Comparison of ENCODE assay signal across 9 cellular contexts in genomic region chr14:95496690-95497241, GRCh38. TPM values are rescaled to one million over a fixed set of nuclear protein-coding genes. Genes with fewer than 3 reads are reported as not detected.
DNase-seq lines count a peak whose midpoint lies in the region; ATAC-seq and TF ChIP-seq lines count a peak whose summit lies in the region.
"Had no signal": no experiment of that assay in that cellular context is flagged by ENCODE, and none has a peak within 500 bp of the region (broad histone marks: within the 10 kb centered on the region; RNA-seq: fewer than 3 reads in every experiment).

No MANE protein-coding gene starts in this region.

- no peaks in the 10 kb centered on the region for H3K27me3 ChIP-seq in upper lobe of right lung

- no peaks in the 10 kb centered on the region for H3K9me3 ChIP-seq in upper lobe of right lung

- DNase-seq in activated naive CD4-positive, alpha-beta T cell treated with Interleukin-2 at 50 U/mL for 16 hours, result no peak
- peak; percentile 86 for DNase-seq in astrocyte of the spinal cord (ENCODE audit: low read depth, low spot score)
- no peak for DNase-seq in memory B cell (ENCODE audit: low spot score in 2 of 2)
- no peak for DNase-seq in upper lobe of right lung
- DNase-seq in inferior parietal cortex (ENCODE audit: extremely low spot score), result no peak
- no peak for DNase-seq in GM13976 (ENCODE audit: low spot score)
- DNase-seq: DMS153 had no signal

- H3K4me1 ChIP-seq in upper lobe of right lung, result peaks cover 26% of the 10 kb centered on the region

- H3K36me3 ChIP-seq in upper lobe of right lung, result no peaks in the 10 kb centered on the region

- no peaks in the 10 kb centered on the region for H3K27me3 Mint-ChIP-seq in activated naive CD4-positive, alpha-beta T cell treated with anti-CD3 and anti-CD28 coated beads, Interleukin-2, amount 50 U/mL, for 24 hours
- no peaks in the 10 kb centered on the region for H3K27me3 Mint-ChIP-seq in memory B cell

- H3K4me3 ChIP-seq in astrocyte of the spinal cord (ENCODE audit: low read depth, low read length) (no peak overlapping the region), upper lobe of right lung (no peak overlapping the region)

- TF ChIP-seq CTCF in astrocyte of the spinal cord (IDR thresholded peaks at IDR 0.05; ENCODE audit: low read depth, low read length), result no peak
- TF ChIP-seq CTCF in upper lobe of right lung (IDR thresholded peaks at IDR 0.05), result no peak
- no peak for TF ChIP-seq CTCF in GM13976 (IDR thresholded peaks at IDR 0.05; ENCODE audit: borderline replicate concordance, control extremely low read depth, extremely low read depth, insufficient read depth, missing control alignments)

- peaks cover 63% of the 10 kb centered on the region for H3K4me1 Mint-ChIP-seq in activated naive CD4-positive, alpha-beta T cell treated with anti-CD3 and anti-CD28 coated beads, Interleukin-2, amount 50 U/mL, for 24 hours
- peaks cover 59% of the 10 kb centered on the region for H3K4me1 Mint-ChIP-seq in memory B cell

- H3K36me3 Mint-ChIP-seq in activated naive CD4-positive, alpha-beta T cell treated with anti-CD3 and anti-CD28 coated beads, Interleukin-2, amount 50 U/mL, for 24 hours, result peaks cover 5% of the 10 kb centered on the region
- peaks cover 18% of the 10 kb centered on the region for H3K36me3 Mint-ChIP-seq in memory B cell

- no peak for ATAC-seq in memory B cell (ENCODE audit: low read depth)
- ATAC-seq in upper lobe of right lung, result peak; percentile 8
- no peak for ATAC-seq in HG03159 (IDR thresholded peaks at IDR 0.05; ENCODE audit: unreplicated experiment)

- no peak overlapping the region for H3K27ac ChIP-seq in upper lobe of right lung

- peak overlapping the region; percentile 75 for H3K27ac Mint-ChIP-seq in activated naive CD4-positive, alpha-beta T cell treated with anti-CD3 and anti-CD28 coated beads, Interleukin-2, amount 50 U/mL, for 24 hours
- H3K27ac Mint-ChIP-seq in memory B cell, result peak overlapping the region; percentile 99

- H3K4me3 Mint-ChIP-seq in activated naive CD4-positive, alpha-beta T cell treated with anti-CD3 and anti-CD28 coated beads, Interleukin-2, amount 50 U/mL, for 24 hours, result no peak overlapping the region
- H3K4me3 Mint-ChIP-seq in memory B cell, result peak overlapping the region; percentile 74

- in situ Hi-C loops in astrocyte of the spinal cord (cut with HindIII; ENCODE audit: low sequenced_read_pairs) (no loop called here), GM13976 (cut with MboI; ENCODE audit: low sequenced_read_pairs, unreplicated experiment) (no loop called here)

- intact Hi-C loops in upper lobe of right lung (cut with DNase I), result no loop called here

- no peaks in the 10 kb centered on the region for H3K9me3 Mint-ChIP-seq in activated naive CD4-positive, alpha-beta T cell treated with anti-CD3 and anti-CD28 coated beads, Interleukin-2, amount 50 U/mL, for 24 hours
- no peaks in the 10 kb centered on the region for H3K9me3 Mint-ChIP-seq in memory B cell

RNA-seq across cellular contexts. Expression of gene SYNE3, which starts 19.7 kb away (rescaled TPM):
- 19.3 TPM for total RNA-seq in upper lobe of right lung

RNA-seq across cellular contexts. Expression of gene GLRX5, which starts 38.1 kb away (rescaled TPM):
- 27.2 TPM for total RNA-seq in upper lobe of right lung
